ENCODE assay signal across 7 cellular contexts in the genomic region with DNA sequence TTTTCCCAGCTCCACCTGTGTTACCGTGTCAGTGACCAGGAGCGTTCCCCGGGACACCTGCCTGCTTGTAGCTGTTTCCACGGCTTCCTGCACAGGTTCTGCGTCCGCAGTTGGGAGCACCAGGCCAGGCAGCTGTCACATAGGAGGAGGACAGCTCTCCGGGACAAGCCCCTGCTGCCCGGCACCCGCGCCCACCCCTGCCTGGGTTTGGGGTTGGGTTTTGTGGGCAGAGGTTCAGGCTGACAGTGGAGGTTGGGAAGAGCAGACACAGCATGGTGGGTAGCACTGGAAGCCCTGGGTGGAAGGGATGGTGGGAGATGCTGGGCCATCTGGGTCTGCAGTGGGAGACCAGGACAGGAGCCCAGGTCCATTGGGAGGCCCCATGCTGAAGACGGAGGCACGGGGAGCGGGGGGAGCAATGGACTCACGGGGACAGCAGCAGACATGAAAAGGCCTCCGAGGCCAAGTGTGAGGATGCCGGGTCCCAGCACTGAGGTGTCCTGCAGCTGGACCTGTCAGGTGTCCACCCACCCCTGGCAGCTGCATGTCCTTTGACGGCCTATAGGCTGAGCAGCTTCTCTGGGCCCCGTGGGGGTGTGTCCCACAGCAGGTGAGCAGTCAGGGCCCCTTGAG. TPM values are rescaled to one million over a fixed set of nuclear protein-coding genes. Genes with fewer than 3 reads are reported as not detected.
"Had no signal": no experiment of that assay in that cellular context is flagged by ENCODE, and none has a peak within 500 bp of the region (broad histone marks: within the 10 kb centered on the region; RNA-seq: fewer than 3 reads in every experiment).

No MANE protein-coding gene starts in this region.

RNA-seq across cellular contexts. Expression of a gene that starts 2.8 kb away (rescaled TPM):
- total RNA-seq: dermis microvascular lymphatic vessel endothelial cell, endothelial cell of umbilical vein, epithelial cell of proximal tubule, fibroblast of villous mesenchyme, foreskin keratinocyte, glomerular endothelial cell had no signal
- polyA plus RNA-seq: endothelial cell of umbilical vein, fibroblast of lung, foreskin keratinocyte had no signal
